Comparison of ENCODE assay signal across 22 cellular contexts in the genomic region with DNA sequence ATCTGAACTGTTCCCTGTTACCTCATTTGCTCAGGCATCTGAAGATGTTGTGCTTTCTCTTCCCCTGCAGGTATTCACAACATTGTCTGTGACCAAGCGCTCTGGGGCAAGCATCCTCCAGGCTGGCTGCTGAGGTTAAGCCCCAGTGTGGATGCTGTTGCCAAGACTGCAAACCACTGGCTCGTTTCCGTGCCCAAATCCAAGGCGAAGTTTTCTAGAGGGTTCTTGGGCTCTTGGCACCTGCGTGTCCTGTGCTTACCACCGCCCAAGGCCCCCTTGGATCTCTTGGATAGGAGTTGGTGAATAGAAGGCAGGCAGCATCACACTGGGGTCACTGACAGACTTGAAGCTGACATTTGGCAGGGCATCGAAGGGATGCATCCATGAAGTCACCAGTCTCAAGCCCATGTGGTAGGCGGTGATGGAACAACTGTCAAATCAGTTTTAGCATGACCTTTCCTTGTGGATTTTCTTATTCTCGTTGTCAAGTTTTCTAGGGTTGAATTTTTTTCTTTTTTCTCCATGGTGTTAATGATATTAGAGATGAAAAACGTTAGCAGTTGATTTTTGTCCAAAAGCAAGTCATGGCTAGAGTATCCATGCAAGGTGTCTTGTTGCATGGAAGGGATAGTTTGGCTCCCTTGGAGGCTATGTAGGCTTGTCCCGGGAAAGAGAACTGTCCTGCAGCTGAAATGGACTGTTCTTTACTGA.
"Had no signal": no experiment of that assay in that cellular context is flagged by ENCODE, and none has a peak within 500 bp of the region (broad histone marks: within the 10 kb centered on the region; RNA-seq: fewer than 3 reads in every experiment).

No MANE protein-coding gene starts in this region.

- H3K9me3 Mint-ChIP-seq: naive thymus-derived CD4-positive, alpha-beta T cell; nephron progenitor cell had no signal

- H3K4me1 Mint-ChIP-seq: nephron progenitor cell had no signal

- H3K4me3 ChIP-seq: coronary artery, dorsolateral prefrontal cortex, esophagus muscularis mucosa, gastrocnemius medialis, heart right ventricle, sigmoid colon, skin epidermis, stomach, thoracic aorta, transverse colon had no signal

- H3K9me3 ChIP-seq: esophagus muscularis mucosa, gastrocnemius medialis, heart right ventricle, neutrophil, sigmoid colon, stomach, thoracic aorta, transverse colon had no signal

- H3K4me3 Mint-ChIP-seq: naive thymus-derived CD4-positive, alpha-beta T cell; nephron progenitor cell had no signal

- H3K27me3 Mint-ChIP-seq: naive thymus-derived CD4-positive, alpha-beta T cell had no signal

- H3K27ac ChIP-seq: coronary artery, dorsolateral prefrontal cortex, epithelial cell of prostate, esophagus muscularis mucosa, heart right ventricle, neutrophil, sigmoid colon, skin epidermis, stomach, thoracic aorta, transverse colon had no signal

- ATAC-seq: gastrocnemius medialis; naive thymus-derived CD4-positive, alpha-beta T cell had no signal

- H3K4me1 ChIP-seq: transverse colon had no signal

- H3K27ac Mint-ChIP-seq: nephron progenitor cell had no signal

- DNase-seq: dorsolateral prefrontal cortex; effector memory CD4-positive, alpha-beta T cell; gastrocnemius medialis; heart right ventricle; hypothalamus; kidney glomerular epithelial cell; mammary epithelial cell; naive thymus-derived CD4-positive, alpha-beta T cell; nephron progenitor cell; posterior cingulate gyrus; sigmoid colon; stimulated activated CD4-positive, alpha-beta T cell treated with anti-CD3 and anti-CD28 coated beads, Interleukin-2, amount 100 ng/mL, for 24 hours; stimulated activated naive CD4-positive, alpha-beta T cell; stomach; substantia nigra; transverse colon had no signal

- H3K27me3 ChIP-seq: dorsolateral prefrontal cortex, esophagus muscularis mucosa, gastrocnemius medialis, heart right ventricle, neutrophil, sigmoid colon, stomach, transverse colon had no signal
